In genomic region chr2:170409164-170409535, GRCh38 we compare ENCODE assay signal across 8 cellular contexts.
A peak's percentile ranks its signal among the peaks of the same experiment; 100 is the strongest.
DNase-seq lines count a peak whose midpoint lies in the region; ATAC-seq and TF ChIP-seq lines count a peak whose summit lies in the region.

No MANE protein-coding gene starts in this region.

- H3K4me1 ChIP-seq in KMS-11 (ENCODE audit: low read depth, poor library complexity, severe bottlenecking) (no peaks in the 10 kb centered on the region), Peyer's patch (peaks cover 0 to 6% (median 0%) of the 10 kb centered on the region in 4 donors)

- no peak overlapping the region for H3K9ac ChIP-seq in KMS-11

- H3K27ac Mint-ChIP-seq in activated T-cell treated with anti-CD3 and anti-CD28 coated beads, Interleukin-2, amount 50 U/mL, for 72 hours, result peak overlapping the region; percentile 44

- H3K27ac ChIP-seq in KMS-11 (no peak overlapping the region), Peyer's patch (no peak overlapping the region), substantia nigra (ENCODE audit: low read depth, low read length, poor library complexity, severe bottlenecking) (no peak overlapping the region)

- H3K27me3 Mint-ChIP-seq in activated T-cell treated with anti-CD3 and anti-CD28 coated beads, Interleukin-2, amount 50 U/mL, for 72 hours (ENCODE audit: low read depth), result peaks cover 28% of the 10 kb centered on the region

- DNase-seq in DMS153 treated with DMSO at 0.1 percent for 48 hours (lab: John Stamatoyannopoulos, UW; ENCODE audit: unreplicated experiment) (peak; percentile 67), Peyer's patch (peak; percentile 56 to 91 (median 57)), fibroblast of peridontal ligament (ENCODE audit: extremely low read depth) (peak; percentile 75), non-pigmented ciliary epithelial cell (ENCODE audit: low read depth) (peak; percentile 22), substantia nigra (lab: John Stamatoyannopoulos, UW) (peak in 39 of 49 donors; percentile 1 to 75 (median 31)), GM19238 (ENCODE audit: insufficient read length, low spot score) (no peak)
- peak; percentile 75 to 79 for DNase-seq in activated T-cell treated with anti-CD3 and anti-CD28 coated beads, Interleukin-2, amount 50 U/mL, for 72 hours

- peak overlapping the region; percentile 42; the same call in 1 of the 2 replicates for H3K4me2 ChIP-seq in KMS-11

- no peak overlapping the region for H3K4me3 ChIP-seq in KMS-11 (IDR thresholded peaks at IDR 0.05; ENCODE audit: insufficient read depth, low read depth, low read length)
- no peak overlapping the region for H3K4me3 ChIP-seq in Peyer's patch

- peak overlapping the region; percentile 54 to 67 for H3K4me3 Mint-ChIP-seq in activated T-cell treated with anti-CD3 and anti-CD28 coated beads, Interleukin-2, amount 50 U/mL, for 72 hours

- peak; percentile 64 to 69 for ATAC-seq in activated T-cell treated with anti-CD3 and anti-CD28 coated beads, Interleukin-2, amount 50 U/mL, for 72 hours (replicated peaks in 1 of 2)

- H4K20me1 ChIP-seq in KMS-11 (ENCODE audit: insufficient read depth), result no peaks in the 10 kb centered on the region

- H2AFZ ChIP-seq in KMS-11 (ENCODE audit: low read depth), result peak overlapping the region; percentile 43; the same call in 1 of the 2 replicates

- H3K36me3 Mint-ChIP-seq in activated T-cell treated with anti-CD3 and anti-CD28 coated beads, Interleukin-2, amount 50 U/mL, for 72 hours (ENCODE audit: insufficient read depth in 2 of 2), result no peaks in the 10 kb centered on the region

- H3K9me3 Mint-ChIP-seq in activated T-cell treated with anti-CD3 and anti-CD28 coated beads, Interleukin-2, amount 50 U/mL, for 72 hours, result no peaks in the 10 kb centered on the region

- H3K79me2 ChIP-seq in KMS-11 (ENCODE audit: insufficient read depth, low read depth), result no peaks in the 10 kb centered on the region

- peaks cover 18% of the 10 kb centered on the region for H3K4me1 Mint-ChIP-seq in activated T-cell treated with anti-CD3 and anti-CD28 coated beads, Interleukin-2, amount 50 U/mL, for 72 hours (ENCODE audit: low read depth)

- no peaks in the 10 kb centered on the region for H3K36me3 ChIP-seq in KMS-11 (ENCODE audit: insufficient read depth)
- no peaks in the 10 kb centered on the region for H3K36me3 ChIP-seq in Peyer's patch

- TF ChIP-seq CTCF in KMS-11 (conservative IDR thresholded peaks at IDR 0.05; ENCODE audit: low read depth, low read length), result peak; percentile 97
- TF ChIP-seq CTCF in Peyer's patch (IDR thresholded peaks at IDR 0.05), result peak; percentile 49 to 89 (median 75)

- H3K9me3 ChIP-seq in Peyer's patch, result no peaks in the 10 kb centered on the region

- H3K27me3 ChIP-seq in KMS-11 (ENCODE audit: insufficient read depth, low read depth), result no peaks in the 10 kb centered on the region
- no peaks in the 10 kb centered on the region for H3K27me3 ChIP-seq in Peyer's patch

- TF ChIP-seq POLR2A in Peyer's patch (IDR thresholded peaks at IDR 0.05), result no peak
